ENCODE assay signal across 1 cellular context in the genomic region with DNA sequence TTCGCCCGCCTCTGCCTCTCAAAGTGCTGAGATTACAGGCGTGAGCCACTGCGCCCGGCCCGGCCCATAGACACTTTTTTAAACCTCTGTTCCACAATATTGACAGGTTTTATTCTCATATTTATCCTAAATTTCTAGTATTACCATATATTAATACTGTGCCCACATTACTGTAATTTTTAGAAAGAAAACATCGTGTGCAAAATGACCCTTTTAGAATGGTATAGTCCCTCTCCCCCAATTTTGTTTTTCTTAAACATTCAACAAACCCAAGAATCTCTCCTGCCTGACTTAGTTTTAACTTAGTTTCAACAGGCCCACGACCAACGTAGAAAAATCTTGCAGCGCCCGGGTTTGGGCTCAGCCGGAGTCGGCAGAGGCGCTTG.
TF ChIP-seq lines count a peak whose summit lies in the region.

No MANE protein-coding gene starts in this region.

TF ChIP-seq in H1, 55 proteins besides CTCF, POLR2A, EP300 and RAD21:
- no peak for TF ChIP-seq CHD2 (IDR thresholded peaks at IDR 0.05; ENCODE audit: low read length)
- no peak for TF ChIP-seq KDM5A (IDR thresholded peaks at IDR 0.05; ENCODE audit: low read length)
- no peak for TF ChIP-seq CHD7 (IDR thresholded peaks at IDR 0.05; ENCODE audit: insufficient replicate concordance, low read length)
- peak; percentile 25 for TF ChIP-seq RNF2 (IDR thresholded peaks at IDR 0.05; ENCODE audit: borderline replicate concordance, low read depth, low read length, missing control alignments, poor library complexity, severe bottlenecking)
- no peak for TF ChIP-seq RXRA (IDR thresholded peaks at IDR 0.05; ENCODE audit: insufficient read depth, low read depth, low read length)
- TF ChIP-seq HDAC6 (IDR thresholded peaks at IDR 0.05; ENCODE audit: low read depth, low read length): no peak
TF ChIP-seq in H1: peak in this region for 1.
